1 cellular context compared by ENCODE assay signal in the genomic region with DNA sequence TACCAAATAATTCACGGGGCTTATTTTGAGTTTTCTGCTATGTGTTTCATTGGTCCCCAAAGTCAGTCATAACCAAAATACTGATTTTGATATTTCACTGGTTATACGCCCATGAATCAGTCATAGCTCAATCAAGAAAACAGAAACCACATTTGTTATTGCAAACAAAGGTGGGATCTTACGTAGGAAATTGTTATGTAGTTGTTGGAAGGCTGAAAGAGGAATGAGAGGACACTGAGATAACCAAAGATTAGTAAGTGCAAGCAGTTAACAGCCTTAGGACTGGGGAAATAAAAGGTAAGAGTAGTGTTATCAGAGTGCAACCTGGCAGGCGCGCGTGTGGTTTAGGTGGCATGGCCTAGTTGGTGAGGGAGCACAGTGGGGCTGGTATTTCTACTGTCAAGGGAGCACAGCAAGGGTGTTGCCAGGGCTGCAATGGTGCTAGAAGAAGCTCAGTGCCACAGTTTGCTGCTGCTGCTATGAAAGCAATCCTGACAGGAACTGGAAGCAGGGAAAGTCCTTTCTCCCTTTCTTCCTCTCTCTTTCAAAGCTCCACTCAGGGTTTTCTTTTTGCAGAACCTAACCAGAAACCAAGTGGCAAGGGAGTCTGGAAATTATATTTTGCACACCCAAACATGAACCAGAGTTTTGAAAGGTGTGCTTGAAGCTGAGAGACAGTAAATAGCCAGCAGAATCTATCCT.
TF ChIP-seq lines count a peak whose summit lies in the region.

No MANE protein-coding gene starts in this region.

TF ChIP-seq in endothelial cell of umbilical vein, 7 proteins besides CTCF, POLR2A, EP300 and RAD21:
- no peak for TF ChIP-seq POLR2AphosphoS5 (IDR thresholded peaks at IDR 0.05; ENCODE audit: insufficient read depth, low read depth, low read length)
- no peak for TF ChIP-seq FOS (IDR thresholded peaks at IDR 0.05; ENCODE audit: borderline replicate concordance, insufficient read depth, low read length)
- TF ChIP-seq, protein P1, sequence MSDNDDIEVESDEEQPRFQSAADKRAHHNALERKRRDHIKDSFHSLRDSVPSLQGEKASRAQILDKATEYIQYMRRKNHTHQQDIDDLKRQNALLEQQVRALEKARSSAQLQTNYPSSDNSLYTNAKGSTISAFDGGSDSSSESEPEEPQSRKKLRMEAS (IDR thresholded peaks at IDR 0.05; ENCODE audit: insufficient read depth, insufficient read length): no peak
- no peak for TF ChIP-seq EZH2 (IDR thresholded peaks at IDR 0.05; ENCODE audit: borderline replicate concordance, low read depth, low read length, severe bottlenecking)
- TF ChIP-seq GATA2 (IDR thresholded peaks at IDR 0.05; ENCODE audit: insufficient read depth, insufficient read length, low read depth, low read length): no peak
- no peak for TF ChIP-seq MYC (IDR thresholded peaks at IDR 0.05; ENCODE audit: low read depth, low read length)
- TF ChIP-seq JUN (IDR thresholded peaks at IDR 0.05; ENCODE audit: borderline replicate concordance, insufficient read depth, insufficient read length, low read depth): no peak
